In the genomic region with DNA sequence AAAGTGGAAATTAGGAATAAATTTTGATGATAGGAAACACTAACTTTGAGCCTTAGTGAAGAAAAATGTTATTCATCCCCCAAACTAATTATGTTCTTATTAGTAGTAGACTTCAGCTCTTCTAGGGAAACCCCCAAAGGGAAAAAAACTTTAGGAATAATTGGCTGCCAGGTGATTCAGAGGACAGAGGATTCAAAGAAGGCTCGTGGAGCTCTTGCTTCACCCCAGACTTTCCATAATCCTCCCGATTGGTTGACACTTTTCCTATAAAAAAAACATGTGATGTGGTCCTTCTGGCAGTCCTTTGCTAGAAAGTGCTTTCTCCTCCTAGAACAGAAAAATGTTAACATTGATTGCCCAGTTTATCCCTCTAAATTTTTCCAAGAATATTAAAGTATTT, we compare ENCODE assay signal across 1 cellular context.
TF ChIP-seq lines count a peak whose summit lies in the region.

No MANE protein-coding gene starts in this region.

TF ChIP-seq in IMR-90, 13 proteins besides CTCF, POLR2A, EP300 and RAD21:
- peak; percentile 20; the same call in 1 of the 2 replicates for TF ChIP-seq CEBPB (IDR thresholded peaks at IDR 0.05; ENCODE audit: low read depth, low read length)
- no peak for TF ChIP-seq RCOR1 (IDR thresholded peaks at IDR 0.05; ENCODE audit: insufficient replicate concordance, low read length)
- no peak for TF ChIP-seq FOS (IDR thresholded peaks at IDR 0.05; ENCODE audit: low read depth, low read length)
TF ChIP-seq in IMR-90: peak in this region for 1.
